In genomic region chrX:133783273-133783672, GRCh38 we compare ENCODE assay signal across 11 cellular contexts.
A peak's percentile ranks its signal among the peaks of the same experiment; 100 is the strongest.
DNase-seq lines count a peak whose midpoint lies in the region; ATAC-seq and TF ChIP-seq lines count a peak whose summit lies in the region.
"Had no signal": no experiment of that assay in that cellular context is flagged by ENCODE, and none has a peak within 500 bp of the region (broad histone marks: within the 10 kb centered on the region; RNA-seq: fewer than 3 reads in every experiment).

No MANE protein-coding gene starts in this region.

- H3K9ac ChIP-seq in OCI-LY3 (ENCODE audit: low read length), result peak overlapping the region; percentile 74

- H3K9me3 ChIP-seq in OCI-LY3 (ENCODE audit: insufficient read depth, low read length), result no peaks in the 10 kb centered on the region
- H3K9me3 ChIP-seq in gastrocnemius medialis, result no peaks in the 10 kb centered on the region
- H3K9me3 ChIP-seq in left lung, result no peaks in the 10 kb centered on the region
- H3K9me3 ChIP-seq: stomach had no signal

- H3K4me3 ChIP-seq in GM12864 (ENCODE audit: low read depth, low read length), result no peak overlapping the region
- peak overlapping the region; percentile 63 for H3K4me3 ChIP-seq in OCI-LY3 (ENCODE audit: low read length)
- no peak overlapping the region for H3K4me3 ChIP-seq in gastrocnemius medialis
- no peak overlapping the region for H3K4me3 ChIP-seq in left lung
- H3K4me3 ChIP-seq: stomach had no signal

- TF ChIP-seq POLR2A in gastrocnemius medialis (IDR thresholded peaks at IDR 0.05), result no peak

- H3K36me3 ChIP-seq in OCI-LY3 (replicated peaks; ENCODE audit: low read depth, low read length) (no peaks in the 10 kb centered on the region), gastrocnemius medialis (no peaks in the 10 kb centered on the region), left lung (no peaks in the 10 kb centered on the region)
- H3K36me3 ChIP-seq: stomach had no signal

- intact Hi-C loops in gastrocnemius medialis (cut with DNase I; ENCODE audit: low total_unique reads) (no loop called here), left lung (cut with DNase I) (no loop called here)

- H3K27me3 ChIP-seq in OCI-LY3 (ENCODE audit: low read depth, low read length), result no peaks in the 10 kb centered on the region
- no peaks in the 10 kb centered on the region for H3K27me3 ChIP-seq in gastrocnemius medialis
- no peaks in the 10 kb centered on the region for H3K27me3 ChIP-seq in left lung
- H3K27me3 ChIP-seq: stomach had no signal

- TF ChIP-seq CTCF in GM12864 (IDR thresholded peaks at IDR 0.05; ENCODE audit: low read depth, low read length, missing control alignments) (no peak), OCI-LY3 (IDR thresholded peaks at IDR 0.05; ENCODE audit: low read depth, low read length) (no peak), gastrocnemius medialis (IDR thresholded peaks at IDR 0.05 in 4 of 5, conservative IDR thresholded peaks at IDR 0.05 in 1 of 5) (no peak), left lung (IDR thresholded peaks at IDR 0.05) (no peak)

- H4K20me1 ChIP-seq in OCI-LY3 (ENCODE audit: insufficient read depth, low read length), result no peaks in the 10 kb centered on the region

- H3K79me2 ChIP-seq in OCI-LY3 (ENCODE audit: low read length), result no peaks in the 10 kb centered on the region

- in situ Hi-C loops in gastrocnemius medialis (cut with MboI; ENCODE audit: low sequenced_read_pairs in 4 of 4), result loop anchor here in 2 of 4 donors (25.0 kb wide), 1 partner anchor 604 kb away; no protein-coding TSS in a partner anchor

- DNase-seq in GM12864 (ENCODE audit: low read depth) (peak; percentile 18), LoVo (ENCODE audit: low spot score) (no peak), gastrocnemius medialis (no peak), left lung (no peak), inferior parietal cortex (ENCODE audit: extremely low spot score) (no peak)
- DNase-seq: NCI-H69, stomach, T-cell had no signal

- H3K4me1 ChIP-seq in OCI-LY3 (ENCODE audit: low read length), result peaks cover 60% of the 10 kb centered on the region
- H3K4me1 ChIP-seq in gastrocnemius medialis, result no peaks in the 10 kb centered on the region
- no peaks in the 10 kb centered on the region for H3K4me1 ChIP-seq in left lung
- H3K4me1 ChIP-seq: stomach had no signal

- 0 out of 2 replicates have a peak overlapping the region, but pooled peaks have one; percentile 36 for H2AFZ ChIP-seq in OCI-LY3 (ENCODE audit: low read depth, low read length)

- H3K4me2 ChIP-seq in OCI-LY3 (ENCODE audit: low read length), result peak overlapping the region; percentile 91

- peak overlapping the region; percentile 96 for H3K27ac ChIP-seq in OCI-LY3 (ENCODE audit: low read length)
- H3K27ac ChIP-seq in gastrocnemius medialis, result no peak overlapping the region
- no peak overlapping the region for H3K27ac ChIP-seq in left lung
- H3K27ac ChIP-seq: stomach had no signal

- ATAC-seq in GM19438 (IDR thresholded peaks at IDR 0.05; ENCODE audit: low read depth, unreplicated experiment) (peak; percentile 75), HG02798 (IDR thresholded peaks at IDR 0.05; ENCODE audit: poor library complexity, unreplicated experiment) (peak; percentile 58), gastrocnemius medialis (no peak), left lung (no peak)
- ATAC-seq: T-cell had no signal

Comparison
In these comparisons a context has a peak if more than half of its experiments do, and no peak if none do; other contexts are left out.
1. ATAC-seq: peak in GM19438 (single experiment) and HG02798 (single experiment); none in gastrocnemius medialis (0 of 2) and left lung (single experiment).